Comparison of ENCODE assay signal across 8 cellular contexts in genomic region chr5:140632366-140633080, GRCh38. TPM values are rescaled to one million over a fixed set of nuclear protein-coding genes. Genes with fewer than 3 reads are reported as not detected.
DNase-seq lines count a peak whose midpoint lies in the region; ATAC-seq and TF ChIP-seq lines count a peak whose summit lies in the region.

No MANE protein-coding gene starts in this region.

- DNase-seq in Peyer's patch (peak; percentile 40 to 75 (median 73)), right atrium auricular region (ENCODE audit: low spot score) (peak; percentile 68), NOMO-1 (lab: John Stamatoyannopoulos, UW; ENCODE audit: unreplicated experiment in 2 of 2) (no peak)
- peak; percentile 65 for DNase-seq in activated naive CD8-positive, alpha-beta T cell treated with anti-CD3 and anti-CD28 coated beads, Interleukin-2, amount 10 ng/mL, durations not matched to agents 7 days and 5 days

- peak overlapping the region; percentile 61 for H3K27ac Mint-ChIP-seq in activated naive CD8-positive, alpha-beta T cell treated with anti-CD3 and anti-CD28 coated beads, Interleukin-2, amount 10 ng/mL, durations not matched to agents 7 days and 5 days

- POLR2A ChIA-PET in activated naive CD8-positive, alpha-beta T cell treated with anti-CD3 and anti-CD28 coated beads, Interleukin-2, amount 10 ng/mL, durations not matched to agents 7 days and 5 days (lab: Charles Lee) = interaction anchor here (0.7 to 1.8 kb wide), 7 partner anchors 15 to 257 kb away, joined by 3 to 6 read pairs (median 5); partner anchors contain the start of genes EIF4EBP3, IK and SRA1

- peak overlapping the region; percentile 54 for H3K4me3 ChIP-seq in GM12875 (ENCODE audit: low read depth, low read length)
- H3K4me3 ChIP-seq in Peyer's patch = peak overlapping the region; percentile 50 to 71 (median 60)
- peak overlapping the region; percentile 40 to 60 for H3K4me3 ChIP-seq in right atrium auricular region
- H3K4me3 ChIP-seq in skeletal muscle tissue (ENCODE audit: low read length in 3 of 3) = peak overlapping the region; percentile 85 to 97 (median 92)

- H3K27ac ChIP-seq in Peyer's patch = peak overlapping the region; percentile 42 to 74 (median 68)
- H3K27ac ChIP-seq in right atrium auricular region = peak overlapping the region; percentile 57 to 72
- peak overlapping the region; percentile 76 for H3K27ac ChIP-seq in skeletal muscle tissue (ENCODE audit: low read depth, low read length)

- no peaks in the 10 kb centered on the region for H3K36me3 ChIP-seq in Peyer's patch
- no peaks in the 10 kb centered on the region for H3K36me3 ChIP-seq in right atrium auricular region
- no peaks in the 10 kb centered on the region for H3K36me3 ChIP-seq in skeletal muscle tissue (ENCODE audit: control insufficient read depth in 3 of 3, insufficient read depth in 3 of 3, low read length in 3 of 3)

- peak; percentile 52 for ATAC-seq in HG02623 (IDR thresholded peaks at IDR 0.05; ENCODE audit: unreplicated experiment)
- peak; percentile 79 for ATAC-seq in activated naive CD8-positive, alpha-beta T cell treated with anti-CD3 and anti-CD28 coated beads, Interleukin-2, amount 10 ng/mL, durations not matched to agents 7 days and 5 days (ENCODE audit: low read depth)
- no peak for ATAC-seq in HG03439 (IDR thresholded peaks at IDR 0.05; ENCODE audit: unreplicated experiment)

- peaks cover 22% of the 10 kb centered on the region for H3K4me1 Mint-ChIP-seq in activated naive CD8-positive, alpha-beta T cell treated with anti-CD3 and anti-CD28 coated beads, Interleukin-2, amount 10 ng/mL, durations not matched to agents 7 days and 5 days

- H3K36me3 Mint-ChIP-seq in activated naive CD8-positive, alpha-beta T cell treated with anti-CD3 and anti-CD28 coated beads, Interleukin-2, amount 10 ng/mL, durations not matched to agents 7 days and 5 days = peaks cover 2% of the 10 kb centered on the region

- peak in 1 of 2 donors; percentile 5 for TF ChIP-seq POLR2A in Peyer's patch (IDR thresholded peaks at IDR 0.05)

- H3K9me3 ChIP-seq in Peyer's patch (no peaks in the 10 kb centered on the region), right atrium auricular region (no peaks in the 10 kb centered on the region), skeletal muscle tissue (ENCODE audit: control insufficient read depth in 3 of 3, low read length in 3 of 3) (no peaks in the 10 kb centered on the region)

- H3K9me3 Mint-ChIP-seq in activated naive CD8-positive, alpha-beta T cell treated with anti-CD3 and anti-CD28 coated beads, Interleukin-2, amount 10 ng/mL, durations not matched to agents 7 days and 5 days = peaks cover 2% of the 10 kb centered on the region

- 0 out of 2 replicates have a peak, but pooled peaks have one; percentile 5 for TF ChIP-seq CTCF in GM12875 (IDR thresholded peaks at IDR 0.05; ENCODE audit: borderline replicate concordance, insufficient read depth, low read depth, low read length)
- no peak for TF ChIP-seq CTCF in Peyer's patch (IDR thresholded peaks at IDR 0.05)
- no peak for TF ChIP-seq CTCF in right atrium auricular region (IDR thresholded peaks at IDR 0.05)

- peak overlapping the region; percentile 83 for H3K4me3 Mint-ChIP-seq in activated naive CD8-positive, alpha-beta T cell treated with anti-CD3 and anti-CD28 coated beads, Interleukin-2, amount 10 ng/mL, durations not matched to agents 7 days and 5 days

- H3K9ac ChIP-seq in skeletal muscle tissue (ENCODE audit: low read depth in 1 of 3, low read length in 3 of 3) = peak overlapping the region; percentile 74 to 90 (median 86)

- no peaks in the 10 kb centered on the region for H3K27me3 ChIP-seq in Peyer's patch
- H3K27me3 ChIP-seq in right atrium auricular region = no peaks in the 10 kb centered on the region
- H3K27me3 ChIP-seq in skeletal muscle tissue (ENCODE audit: control insufficient read depth in 3 of 3, insufficient read depth in 3 of 3, low read length in 3 of 3) = no peaks in the 10 kb centered on the region

- H3K4me1 ChIP-seq in Peyer's patch = peaks cover 0 to 15% (median 4%) of the 10 kb centered on the region in 4 donors
- H3K4me1 ChIP-seq in right atrium auricular region = peaks cover 0 to 18% of the 10 kb centered on the region in 2 donors
- H3K4me1 ChIP-seq in skeletal muscle tissue (ENCODE audit: control insufficient read depth in 3 of 3, insufficient read depth in 3 of 3, low read length in 3 of 3) = peaks cover 19 to 20% (median 20%) of the 10 kb centered on the region in 3 donors

- peaks cover 18% of the 10 kb centered on the region for H3K27me3 Mint-ChIP-seq in activated naive CD8-positive, alpha-beta T cell treated with anti-CD3 and anti-CD28 coated beads, Interleukin-2, amount 10 ng/mL, durations not matched to agents 7 days and 5 days

RNA-seq across cellular contexts. Expression of gene CD14, which starts 0.5 kb away (rescaled TPM):
- total RNA-seq in Peyer's patch (10 to 100 TPM in 2 of 4 donors, 1 to 10 TPM in 2; 3.3 to 16.0 (median 7.4) TPM), right atrium auricular region (10 to 100 TPM; 25.0 to 74.1 TPM), skeletal muscle tissue (39.7 TPM)
- 1 to 10 TPM; 3.5 to 4.1 TPM for total RNA-seq in activated naive CD8-positive, alpha-beta T cell treated with anti-CD3 and anti-CD28 coated beads, Interleukin-2, amount 10 ng/mL, durations not matched to agents 7 days and 5 days

RNA-seq across cellular contexts. Expression of gene TMCO6, which starts 6.7 kb away (rescaled TPM):
- 10 to 100 TPM; 21.9 to 90.9 (median 42.2) TPM for total RNA-seq in Peyer's patch
- 10 to 100 TPM; 39.2 to 43.7 TPM for total RNA-seq in activated naive CD8-positive, alpha-beta T cell treated with anti-CD3 and anti-CD28 coated beads, Interleukin-2, amount 10 ng/mL, durations not matched to agents 7 days and 5 days
- 10 to 100 TPM; 10.6 to 26.0 TPM for total RNA-seq in right atrium auricular region
- total RNA-seq in skeletal muscle tissue = 2.6 TPM

RNA-seq across cellular contexts. Expression of gene NDUFA2, which starts 14.9 kb away (rescaled TPM):
- total RNA-seq in Peyer's patch = 10 to 100 TPM; 51.2 to 90.2 (median 69.6) TPM
- total RNA-seq in activated naive CD8-positive, alpha-beta T cell treated with anti-CD3 and anti-CD28 coated beads, Interleukin-2, amount 10 ng/mL, durations not matched to agents 7 days and 5 days = 10 to 100 TPM; 65.9 to 66.6 TPM
- 10 to 100 TPM; 79.1 to 81.5 TPM for total RNA-seq in right atrium auricular region
- total RNA-seq in skeletal muscle tissue = 42.8 TPM

RNA-seq across cellular contexts. Expression of gene IK, which starts 15.1 kb away (rescaled TPM):
- 100 to 1,000 TPM in 1 of 4 donors, 10 to 100 TPM in 3; 40.5 to 167 (median 82.8) TPM for total RNA-seq in Peyer's patch
- 100 to 1,000 TPM; 135 to 140 TPM for total RNA-seq in activated naive CD8-positive, alpha-beta T cell treated with anti-CD3 and anti-CD28 coated beads, Interleukin-2, amount 10 ng/mL, durations not matched to agents 7 days and 5 days
- total RNA-seq in right atrium auricular region = 100 to 1,000 TPM in 1 of 2 donors, 10 to 100 TPM in 1; 75.1 to 106 TPM
- total RNA-seq in skeletal muscle tissue = 60.5 TPM

RNA-seq across cellular contexts. Expression of gene WDR55, which starts 32.2 kb away (rescaled TPM):
- total RNA-seq in Peyer's patch = 10 to 100 TPM; 31.3 to 66.8 (median 39.7) TPM
- 10 to 100 TPM; 41.8 to 45.4 TPM for total RNA-seq in activated naive CD8-positive, alpha-beta T cell treated with anti-CD3 and anti-CD28 coated beads, Interleukin-2, amount 10 ng/mL, durations not matched to agents 7 days and 5 days
- total RNA-seq in right atrium auricular region = 10 to 100 TPM in 1 of 2 donors, 1 to 10 TPM in 1; 8.3 to 12.4 TPM
- total RNA-seq in skeletal muscle tissue = 9.4 TPM

Comparison
In these comparisons a context has a peak if more than half of its experiments do, and no peak if none do; other contexts are left out.
1. DNase-seq: peak in Peyer's patch (3 of 3), activated naive CD8-positive, alpha-beta T cell treated with anti-CD3 and anti-CD28 coated beads, Interleukin-2, amount 10 ng/mL, durations not matched to agents 7 days and 5 days (single experiment) and right atrium auricular region (single experiment); none in NOMO-1 (0 of 2).
2. Peak in every context shown above with its lines, with median percentiles within 50 percentile points of each other: H3K4me3 ChIP-seq and H3K27ac ChIP-seq.